ENCODE assay signal across 8 cellular contexts in the genomic region with DNA sequence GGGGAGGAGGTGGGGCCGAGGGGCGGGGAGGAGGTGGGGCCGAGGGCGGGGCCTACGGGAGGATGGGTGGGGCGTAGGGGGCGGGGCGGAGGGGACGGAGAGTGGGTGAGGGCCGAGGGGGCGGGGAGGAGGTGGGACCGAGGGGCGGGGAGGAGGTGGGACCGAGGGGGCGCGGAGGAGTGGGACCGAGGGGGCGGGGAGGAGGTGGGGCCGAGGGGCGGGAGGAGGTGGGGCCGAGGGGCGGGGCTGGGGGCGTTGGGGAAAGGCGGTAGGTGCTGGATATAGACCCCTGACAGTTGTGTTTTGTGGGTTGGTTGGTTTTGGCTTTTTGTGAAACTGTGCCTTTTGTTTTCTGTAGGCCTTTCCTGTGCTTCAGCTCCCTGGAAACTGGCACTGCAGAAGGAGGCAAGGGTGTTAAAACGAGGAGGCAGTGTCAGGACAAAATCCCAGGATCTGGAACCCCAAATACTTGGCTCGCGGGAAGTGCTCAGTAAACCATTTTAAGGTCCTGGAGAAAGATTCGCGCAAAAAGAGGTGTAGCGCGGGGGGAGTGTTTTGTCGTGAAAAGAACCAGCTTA. TPM values are rescaled to one million over a fixed set of nuclear protein-coding genes. Genes with fewer than 3 reads are reported as not detected.
A peak's percentile ranks its signal among the peaks of the same experiment; 100 is the strongest.
DNase-seq lines count a peak whose midpoint lies in the region; ATAC-seq, FAIRE-seq and TF ChIP-seq lines count a peak whose summit lies in the region.

No MANE protein-coding gene starts in this region.

- SMC1A ChIA-PET in GM12878 (lab: Charles Lee; ENCODE audit: uncharacterized antibody, unreplicated experiment), result interaction anchor here (0.7 kb wide), 1 partner anchor 417 kb away, joined by 3 read pairs; no protein-coding TSS in a partner anchor

- CTCF ChIA-PET in GM12878 (lab: Yijun Ruan, JAX), result interaction anchor here (0.8 to 1.8 kb wide), 5 partner anchors 9 to 523 kb away, joined by 3 to 6 read pairs (median 3); a partner anchor contains a TSS

- BruUV-seq in GM12878 (replicated peaks; lab: Mats Ljungman, UMichigan), result no TSS peak

- no peak for TF ChIP-seq POLR2A in GM12878 (IDR thresholded peaks at IDR 0.05; ENCODE audit: low read depth, low read length)

- peak overlapping the region; percentile 79 for H2AFZ ChIP-seq in GM12878 (ENCODE audit: control insufficient read depth, low read depth, low read length)

- no peaks in the 10 kb centered on the region for H3K36me3 ChIP-seq in GM12878 (ENCODE audit: control insufficient read depth in 2 of 2, insufficient read depth in 2 of 2, low read length in 1 of 2)
- H3K36me3 ChIP-seq in small intestine (ENCODE audit: control insufficient read depth in 2 of 2, insufficient read depth in 2 of 2, low read length in 2 of 2), result no peaks in the 10 kb centered on the region

- no peak for FAIRE-seq in GM12878 (lab: Jason Lieb, UNC)
- no peak for FAIRE-seq in small intestine (lab: Jason Lieb, UNC)

- H3K4me3 ChIP-seq in HL-60 (replicated peaks; ENCODE audit: insufficient read depth, low read length), result peak overlapping the region; percentile 26; the same call in 1 of the 2 replicates
- H3K4me3 ChIP-seq in GM12878, result no peak overlapping the region; the same call in 1 of the 2 replicates
- peak overlapping the region in 1 of 2 donors; percentile 26 for H3K4me3 ChIP-seq in small intestine (ENCODE audit: low read depth in 1 of 2, low read length in 2 of 2)

- ATAC-seq in GM12878, result peak; percentile 19
- no peak for ATAC-seq in HG03159 (IDR thresholded peaks at IDR 0.05; ENCODE audit: unreplicated experiment)
- ATAC-seq in GM18907 (IDR thresholded peaks at IDR 0.05; ENCODE audit: unreplicated experiment), result no peak

- H3K79me2 ChIP-seq in GM12878 (ENCODE audit: control insufficient read depth, insufficient read depth, low read length), result peaks cover 21% of the 10 kb centered on the region

- H3K27me3 ChIP-seq in HL-60 (ENCODE audit: insufficient read depth, poor library complexity, severe bottlenecking) (no peaks in the 10 kb centered on the region), GM12878 (replicated peaks in 1 of 2; ENCODE audit: control insufficient read depth in 2 of 2, insufficient read depth in 2 of 2, low read length in 1 of 2) (no peaks in the 10 kb centered on the region), small intestine (ENCODE audit: control insufficient read depth in 2 of 2, insufficient read depth in 2 of 2, low read length in 2 of 2) (no peaks in the 10 kb centered on the region)

- WGBS in GM12878 (ENCODE audit: insufficient coverage, insufficient replicate concordance, low lambda C conversion rate, missing lambda C conversion rate), result 45% methylated on average over 8 of the region's 32 CpGs
- 6 to 40% (median 15%) methylated on average over 12 to 25 of the region's 32 CpGs for WGBS in small intestine, 3 donors

- intact Hi-C loops in GM12878 (cut with micrococcal nuclease; ENCODE audit: unreplicated experiment), result loop anchor here (5.0 kb wide), 1 partner anchor 523 kb away; a partner anchor contains a TSS

- no peak overlapping the region for H3K9ac ChIP-seq in GM12878 (ENCODE audit: control insufficient read depth, insufficient read depth, low read length)

- H3K9me3 ChIP-seq in GM12878 (replicated peaks; ENCODE audit: control insufficient read depth, insufficient read depth, low read length), result no peaks in the 10 kb centered on the region
- H3K9me3 ChIP-seq in small intestine (ENCODE audit: control insufficient read depth, low read depth), result no peaks in the 10 kb centered on the region

- TF ChIP-seq CTCF in AG09319 (IDR thresholded peaks at IDR 0.05; ENCODE audit: low read depth, low read length) (no peak), HL-60 (IDR thresholded peaks at IDR 0.05; ENCODE audit: insufficient read depth, low read length) (no peak), GM12878 (IDR thresholded peaks at IDR 0.05 in 2 of 3, conservative IDR thresholded peaks at IDR 0.05 in 1 of 3; ENCODE audit: control insufficient read depth in 2 of 3, extremely low read depth in 1 of 3, insufficient read depth in 1 of 3, low read depth in 3 of 3, low read length in 3 of 3) (no peak)

- H4K20me1 ChIP-seq in GM12878 (ENCODE audit: control insufficient read depth, insufficient read depth), result no peaks in the 10 kb centered on the region

- no peak for TF ChIP-seq EP300 in GM12878 (IDR thresholded peaks at IDR 0.05; ENCODE audit: borderline replicate concordance in 1 of 2, control insufficient read depth in 1 of 2, low read depth in 2 of 2, low read length in 2 of 2)

- DNase-seq in AG09319 (ENCODE audit: extremely low read depth, low read depth) (peak; percentile 41), HL-60 (ENCODE audit: low read depth in 1 of 2, low spot score in 1 of 2) (peak in 1 of 2 experiments; percentile 21), T follicular helper cell (ENCODE audit: low read depth) (peak; percentile 69), GM12878 (ENCODE audit: low read depth, low spot score) (no peak), iPS-NIHi7 (ENCODE audit: extremely low spot score) (peak; percentile 90), small intestine (peak; percentile 52)

- H3K4me2 ChIP-seq in GM12878 (ENCODE audit: control insufficient read depth, insufficient read depth), result peak overlapping the region; percentile 77; the same call in 1 of the 2 replicates

- no peak overlapping the region; the same call in 1 of the 2 replicates for H3K27ac ChIP-seq in HL-60 (replicated peaks)
- H3K27ac ChIP-seq in GM12878 (ENCODE audit: control insufficient read depth, insufficient read depth), result no peak overlapping the region
- peak overlapping the region in 1 of 2 donors; percentile 20 for H3K27ac ChIP-seq in small intestine (ENCODE audit: low read depth in 1 of 2, low read length in 1 of 2)

- in situ Hi-C loops in GM12878 (cut with MboI), result no loop called here

- H3K4me1 ChIP-seq in GM12878 (ENCODE audit: control insufficient read depth, insufficient read depth, low read length) (no peaks in the 10 kb centered on the region), small intestine (ENCODE audit: control insufficient read depth in 2 of 2, insufficient read depth in 1 of 2, low read depth in 1 of 2, low read length in 1 of 2) (no peaks in the 10 kb centered on the region)

- RAD21 ChIA-PET in GM12878 (lab: Charles Lee; ENCODE audit: unreplicated experiment), result interaction anchor here (1.1 to 2.1 kb wide), 2 partner anchors 54 to 295 kb away, joined by 3 to 6 read pairs; no protein-coding TSS in a partner anchor

- TF ChIP-seq RAD21 in GM12878 (IDR thresholded peaks at IDR 0.05; ENCODE audit: insufficient read depth, low read depth, low read length), result no peak

- POLR2A ChIA-PET in GM12878 (lab: Charles Lee), result interaction anchor here (1.1 kb wide), 1 partner anchor 11 kb away, joined by 4 read pairs; a partner anchor contains a TSS

TF ChIP-seq in GM12878, 131 proteins besides CTCF, POLR2A, EP300 and RAD21 (continues in another document):
- TF ChIP-seq ESRRA (IDR thresholded peaks at IDR 0.05; ENCODE audit: low read length) (no peak), POLR2AphosphoS5 (IDR thresholded peaks at IDR 0.05; ENCODE audit: low read length) (no peak), EZH2 (IDR thresholded peaks at IDR 0.05; ENCODE audit: borderline replicate concordance, control insufficient read depth, low read depth, low read length) (no peak), ETV6 (conservative IDR thresholded peaks at IDR 0.05 in 1 of 2, IDR thresholded peaks at IDR 0.05 in 1 of 2; ENCODE audit: borderline replicate concordance in 1 of 2, low read depth in 1 of 2) (no peak)

RNA-seq across cellular contexts. Expression of a gene that starts 0.6 kb away (rescaled TPM):
- 13.6 and 13.9 TPM in 2 replicates for total RNA-seq in GM12878 (2013; cell fraction: nucleolus; rRNA removed)
- total RNA-seq in GM12878 (2014; rRNA removed), result 8.8 and 10.9 TPM in 2 replicates
- 13.9 and 14.0 TPM in 2 replicates for total RNA-seq in GM12878 (2014; rRNA removed; fragmentation: Illumina TruSeq; extraction: Trizol)
- 15.9 and 16.6 TPM in 2 replicates for total RNA-seq in GM12878 (2021)
- polyA plus RNA-seq in GM12878 (2011; ENCODE audit: low read depth), result 5.8 TPM
- polyA plus RNA-seq in GM12878 (2011; rRNA removed), result 14.2 and 21.7 TPM in 2 replicates
- polyA plus RNA-seq in GM12878 (2011; cell fraction: cytosol; rRNA removed), result 6.8 and 9.0 TPM in 2 replicates
- polyA plus RNA-seq in GM12878 (2011; cell fraction: nucleus; rRNA removed), result 3.5 and 3.7 TPM in 2 replicates
- polyA plus RNA-seq in GM12878 (2012), result 8.7 and 10.6 TPM in 2 replicates
- polyA plus RNA-seq in GM12878 (2014; fragmentation: Illumina TruSeq; extraction: Trizol), result 13.3 and 16.9 TPM in 2 replicates
- 1 to 10 TPM; 9.3 to 9.5 TPM for polyA plus RNA-seq in GM12878 (2014; fragmentation: Nextera tagmentation; extraction: Ambion mirVana)
- polyA plus RNA-seq in GM12878 (2014; rRNA removed), result 7.9 and 9.3 TPM in 2 replicates
- 10 to 100 TPM; 16.8 to 19.2 TPM for polyA plus RNA-seq in GM12878 (2016; fragmentation: Nextera tagmentation; extraction: Ambion mirVana)
- polyA minus RNA-seq in GM12878 (2011; rRNA and poly(A)+ RNA removed), result 16.0 and 17.4 TPM in 2 replicates
- 6.4 and 8.9 TPM in 2 replicates for polyA minus RNA-seq in GM12878 (2011; cell fraction: cytosol; rRNA and poly(A)+ RNA removed)
- polyA minus RNA-seq in GM12878 (2011; cell fraction: nucleus; rRNA and poly(A)+ RNA removed), result 4.5 and 6.9 TPM in 2 replicates
- polyA plus RNA-seq in small intestine, result 10 to 100 TPM in 1 of 3 donors, 1 to 10 TPM in 2; 2.9 to 14.9 (median 5.1) TPM

RNA-seq across cellular contexts. Expression of a gene that starts 10.9 kb away (rescaled TPM):
- 21.5 and 22.4 TPM in 2 replicates for total RNA-seq in GM12878 (2013; cell fraction: nucleolus; rRNA removed)
- total RNA-seq in GM12878 (2014; rRNA removed), result 10.7 and 13.7 TPM in 2 replicates
- total RNA-seq in GM12878 (2014; rRNA removed; fragmentation: Illumina TruSeq; extraction: Trizol), result 11.6 and 12.2 TPM in 2 replicates
- total RNA-seq in GM12878 (2021), result 12.6 and 14.4 TPM in 2 replicates
- polyA plus RNA-seq in GM12878 (2011; ENCODE audit: low read depth), result 4.0 TPM
- 10.2 and 12.3 TPM in 2 replicates for polyA plus RNA-seq in GM12878 (2011; rRNA removed)
- polyA plus RNA-seq in GM12878 (2011; cell fraction: cytosol; rRNA removed), result 6.4 and 7.0 TPM in 2 replicates
- polyA plus RNA-seq in GM12878 (2011; cell fraction: nucleus; rRNA removed), result 6.1 and 6.3 TPM in 2 replicates
- 3.9 and 5.4 TPM in 2 replicates for polyA plus RNA-seq in GM12878 (2012)
- 10.6 and 13.8 TPM in 2 replicates for polyA plus RNA-seq in GM12878 (2014; fragmentation: Illumina TruSeq; extraction: Trizol)
- 1 to 10 TPM; 4.5 TPM for polyA plus RNA-seq in GM12878 (2014; fragmentation: Nextera tagmentation; extraction: Ambion mirVana)
- polyA plus RNA-seq in GM12878 (2014; rRNA removed), result 8.0 and 8.2 TPM in 2 replicates
- 10 to 100 TPM; 12.9 to 14.6 TPM for polyA plus RNA-seq in GM12878 (2016; fragmentation: Nextera tagmentation; extraction: Ambion mirVana)
- polyA minus RNA-seq in GM12878 (2011; rRNA and poly(A)+ RNA removed), result 19.5 and 19.6 TPM in 2 replicates
- 3.5 and 9.3 TPM in 2 replicates for polyA minus RNA-seq in GM12878 (2011; cell fraction: cytosol; rRNA and poly(A)+ RNA removed)
- polyA minus RNA-seq in GM12878 (2011; cell fraction: nucleus; rRNA and poly(A)+ RNA removed), result 4.1 and 6.0 TPM in 2 replicates
- 10 to 100 TPM in 1 of 3 donors, 1 to 10 TPM in 2; 7.0 to 10.0 (median 8.3) TPM for polyA plus RNA-seq in small intestine
